12 cellular contexts compared by ENCODE assay signal in the genomic region with DNA sequence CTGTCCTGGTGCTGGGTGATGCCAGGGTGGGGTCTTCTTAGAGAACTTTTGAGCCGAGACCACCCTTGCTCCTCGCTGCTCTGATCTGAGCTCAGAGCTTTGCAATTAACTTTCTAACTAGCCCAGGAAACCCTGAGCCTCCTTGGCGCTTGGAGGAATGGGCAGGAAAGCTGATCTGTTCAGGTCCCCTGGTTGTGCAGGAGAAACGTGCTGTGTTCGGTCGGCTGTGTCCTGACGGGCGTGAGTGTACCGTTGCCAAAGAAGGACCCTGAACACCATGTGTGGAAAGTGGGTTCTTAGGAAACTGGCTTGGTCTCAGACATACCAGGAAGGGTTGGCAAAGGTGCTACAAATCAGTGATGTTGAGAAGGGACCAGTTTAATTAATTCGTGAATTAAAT. TPM values are rescaled to one million over a fixed set of nuclear protein-coding genes. Genes with fewer than 3 reads are reported as not detected.
DNase-seq lines count a peak whose midpoint lies in the region; ATAC-seq and TF ChIP-seq lines count a peak whose summit lies in the region.
"Had no signal": no experiment of that assay in that cellular context is flagged by ENCODE, and none has a peak within 500 bp of the region (broad histone marks: within the 10 kb centered on the region; RNA-seq: fewer than 3 reads in every experiment).

No MANE protein-coding gene starts in this region.

- H3K27ac Mint-ChIP-seq in Calu3 (ENCODE audit: unreplicated experiment) (no peak overlapping the region), neural crest cell (ENCODE audit: unreplicated experiment) (no peak overlapping the region)

- no peaks in the 10 kb centered on the region for H3K79me2 ChIP-seq in PC-9 (ENCODE audit: low read depth)

- H3K9me3 ChIP-seq in PC-9 (ENCODE audit: insufficient read depth, low read depth) = no peaks in the 10 kb centered on the region
- H3K9me3 ChIP-seq in breast epithelium = no peaks in the 10 kb centered on the region
- H3K9me3 ChIP-seq: thyroid gland had no signal

- no peaks in the 10 kb centered on the region for H4K20me1 ChIP-seq in PC-9 (ENCODE audit: insufficient read depth)

- H3K36me3 Mint-ChIP-seq in Calu3 (ENCODE audit: insufficient read depth, unreplicated experiment) (peaks cover 34% of the 10 kb centered on the region), neural crest cell (ENCODE audit: low read depth) (no peaks in the 10 kb centered on the region)

- no peak for TF ChIP-seq POLR2A in breast epithelium (IDR thresholded peaks at IDR 0.05)

- no peaks in the 10 kb centered on the region for H3K9me2 ChIP-seq in PC-9 (ENCODE audit: insufficient read depth)

- H3K4me2 ChIP-seq in PC-9 = 0 out of 2 replicates have a peak overlapping the region, but pooled peaks have one; percentile 67

- DNase-seq in Calu3 = no peak
- DNase-seq in PC-9 = no peak
- DNase-seq in breast epithelium (ENCODE audit: low spot score in 2 of 2) = no peak
- DNase-seq in neural crest cell (ENCODE audit: low read depth, low spot score) = no peak
- DNase-seq in inferior parietal cortex (ENCODE audit: extremely low spot score) = no peak
- no peak for DNase-seq in midbrain (lab: John Stamatoyannopoulos, UW)
- DNase-seq: activated CD8-positive, alpha-beta memory T cell treated with anti-CD3 and anti-CD28 coated beads, Interleukin-2, amount 50 U/mL, for 4 hours; NCI-H1417 treated with DMSO at 0.1 percent for 48 hours; NCI-H524 had no signal

- 0 out of 2 replicates have a peak, but pooled peaks cover 6% of the 10 kb centered on the region for H3K4me1 ChIP-seq in PC-9 (replicated peaks; ENCODE audit: insufficient read depth)
- H3K4me1 ChIP-seq in breast epithelium = peaks cover 7 to 10% of the 10 kb centered on the region in 2 donors

- no peak for TF ChIP-seq CTCF in Calu3 (IDR thresholded peaks at IDR 0.05; ENCODE audit: unreplicated experiment)
- TF ChIP-seq CTCF in PC-9 (conservative IDR thresholded peaks at IDR 0.05) = no peak
- no peak for TF ChIP-seq CTCF in breast epithelium (IDR thresholded peaks at IDR 0.05)
- no peak for TF ChIP-seq CTCF in neural crest cell (conservative IDR thresholded peaks at IDR 0.05)

- POLR2A ChIA-PET in PC-9 (lab: Charles Lee; ENCODE audit: unreplicated experiment) = no interaction called here

- BruUV-seq in Calu3 (replicated peaks; lab: Mats Ljungman, UMichigan) = no TSS peak
- no TSS peak for BruUV-seq in PC-9 (replicated peaks; lab: Mats Ljungman, UMichigan)

- CTCF ChIA-PET in Calu3 (lab: Charles Lee) = interaction anchor here (1.1 kb wide), 1 partner anchor 77 kb away, joined by 4 read pairs; no protein-coding TSS in a partner anchor
- CTCF ChIA-PET in PC-9 (lab: Charles Lee) = no interaction called here

- H2AFZ ChIP-seq in PC-9 = no peak overlapping the region

- intact Hi-C loops in Calu3 (cut with micrococcal nuclease; ENCODE audit: unreplicated experiment) (no loop called here), PC-9 (cut with micrococcal nuclease; ENCODE audit: unreplicated experiment) (no loop called here), breast epithelium (cut with DNase I; ENCODE audit: low total_unique reads) (no loop called here)

- H3K4me3 ChIP-seq in PC-9 (no peak overlapping the region), breast epithelium (peak overlapping the region in 2 of 3 donors; percentile 59 to 83)
- H3K4me3 ChIP-seq: K562 had no signal

- H3F3A ChIP-seq in PC-9 (ENCODE audit: insufficient read depth, low read depth) = peaks cover 15% of the 10 kb centered on the region; the same call in 1 of the 2 replicates

- no peaks in the 10 kb centered on the region for H3K36me3 ChIP-seq in PC-9 (ENCODE audit: low read depth)
- no peaks in the 10 kb centered on the region for H3K36me3 ChIP-seq in breast epithelium
- H3K36me3 ChIP-seq: thyroid gland had no signal

- H3K27me3 Mint-ChIP-seq in Calu3 (ENCODE audit: unreplicated experiment) (peaks cover 16% of the 10 kb centered on the region), neural crest cell (ENCODE audit: low read depth) (peaks cover 27% of the 10 kb centered on the region)

- H3K9me3 Mint-ChIP-seq in Calu3 (ENCODE audit: low read depth, unreplicated experiment) (no peaks in the 10 kb centered on the region), neural crest cell (no peaks in the 10 kb centered on the region)

- H3K4me3 Mint-ChIP-seq in Calu3 (ENCODE audit: low read depth, unreplicated experiment) (peak overlapping the region; percentile 75), neural crest cell (peak overlapping the region; percentile 82)

- H3K27ac ChIP-seq in PC-9 (no peak overlapping the region), breast epithelium (peak overlapping the region in 1 of 2 donors; percentile 80)

- H3K27me3 ChIP-seq in PC-9 (ENCODE audit: insufficient read depth, low read depth) (no peaks in the 10 kb centered on the region), breast epithelium (no peaks in the 10 kb centered on the region)
- H3K27me3 ChIP-seq: thyroid gland had no signal

- H3K4me1 Mint-ChIP-seq in Calu3 (ENCODE audit: low read depth, unreplicated experiment) (peaks cover 17% of the 10 kb centered on the region), neural crest cell (peaks cover 9% of the 10 kb centered on the region)

- ATAC-seq in HG03460 (IDR thresholded peaks at IDR 0.05; ENCODE audit: unreplicated experiment) = no peak
- ATAC-seq: K562 had no signal

RNA-seq across cellular contexts. Expression of a gene that starts 1.8 kb away (rescaled TPM):
- total RNA-seq in Calu3 (2022) (13.6 and 16.8 TPM in 2 replicates), PC-9 (2021) (8.9 and 13.0 TPM in 2 replicates), breast epithelium (1 to 10 TPM; 2.1 to 8.0 (median 6.6) TPM), neural crest cell (18.0 and 19.3 TPM in 2 replicates)
